In genomic region chr5:150158170-150158949, GRCh38 we compare ENCODE assay signal across 1 cellular context.
TF ChIP-seq lines count a peak whose summit lies in the region.

No MANE protein-coding gene starts in this region.

TF ChIP-seq in H1, 55 proteins besides CTCF, POLR2A, EP300 and RAD21:
- TF ChIP-seq TAF7 (optimal IDR thresholded peaks at IDR 0.05; ENCODE audit: borderline replicate concordance, low read depth, low read length) (no peak), YY1 (IDR thresholded peaks at IDR 0.05; ENCODE audit: low read depth, low read length) (no peak), RBBP5 (IDR thresholded peaks at IDR 0.05; ENCODE audit: borderline replicate concordance, low read depth, low read length) (no peak), JUN (IDR thresholded peaks at IDR 0.05; ENCODE audit: low read depth, low read length) (no peak), MAFK (IDR thresholded peaks at IDR 0.05; ENCODE audit: low read depth, low read length) (no peak), TEAD4 (IDR thresholded peaks at IDR 0.05; ENCODE audit: low read depth, low read length) (no peak), TAF1 (IDR thresholded peaks at IDR 0.05; ENCODE audit: low read depth, low read length) (no peak), CBX8 (IDR thresholded peaks at IDR 0.05; ENCODE audit: borderline replicate concordance, low read depth, low read length) (no peak), SAP30 (IDR thresholded peaks at IDR 0.05; ENCODE audit: insufficient read depth, insufficient replicate concordance, low read length) (no peak), SIN3A (conservative IDR thresholded peaks at IDR 0.05 in 1 of 2, IDR thresholded peaks at IDR 0.05 in 1 of 2; ENCODE audit: low read depth in 1 of 2, low read length in 2 of 2) (no peak), GTF2F1 (IDR thresholded peaks at IDR 0.05; ENCODE audit: borderline replicate concordance, low read depth, low read length) (no peak), TBP (IDR thresholded peaks at IDR 0.05; ENCODE audit: low read depth, low read length) (no peak), SIRT6 (IDR thresholded peaks at IDR 0.05; ENCODE audit: low read length) (no peak), CHD2 (IDR thresholded peaks at IDR 0.05; ENCODE audit: low read length) (no peak), NANOG (IDR thresholded peaks at IDR 0.05; ENCODE audit: insufficient read depth, low read depth, low read length, poor library complexity, severe bottlenecking) (no peak), HDAC6 (IDR thresholded peaks at IDR 0.05; ENCODE audit: low read depth, low read length) (no peak), GABPA (IDR thresholded peaks at IDR 0.05; ENCODE audit: borderline replicate concordance, insufficient read depth, low read length) (no peak), EZH2 (IDR thresholded peaks at IDR 0.05; ENCODE audit: low read depth, low read length, severe bottlenecking) (no peak), PHF8 (conservative IDR thresholded peaks at IDR 0.05; ENCODE audit: low read depth, low read length) (no peak)
